22 cellular contexts compared by ENCODE assay signal in genomic region chr3:51904034-51904823, GRCh38. TPM values are rescaled to one million over a fixed set of nuclear protein-coding genes. Genes with fewer than 3 reads are reported as not detected.
DNase-seq lines count a peak whose midpoint lies in the region; ATAC-seq, FAIRE-seq and TF ChIP-seq lines count a peak whose summit lies in the region.
"Had no signal": no experiment of that assay in that cellular context is flagged by ENCODE, and none has a peak within 500 bp of the region (broad histone marks: within the 10 kb centered on the region; RNA-seq: fewer than 3 reads in every experiment).

No MANE protein-coding gene starts in this region.

- TF ChIP-seq RAD21 in A549 (conservative IDR thresholded peaks at IDR 0.05 in 1 of 2, IDR thresholded peaks at IDR 0.05 in 1 of 2), result no peak
- TF ChIP-seq RAD21 in IMR-90 (IDR thresholded peaks at IDR 0.05; ENCODE audit: low read length), result no peak

- no peak overlapping the region for H2AK9ac ChIP-seq in IMR-90 (replicated peaks; ENCODE audit: low read depth, low read length, poor library complexity)

- H3K9ac ChIP-seq in IMR-90 (ENCODE audit: low read depth, low read length) (no peak overlapping the region), kidney (ENCODE audit: low read length in 2 of 2) (no peak overlapping the region)

- H3K4me2 ChIP-seq in A549 (no peak overlapping the region), IMR-90 (ENCODE audit: low read depth, low read length) (no peak overlapping the region)

- no peak for TF ChIP-seq EP300 in A549 (IDR thresholded peaks at IDR 0.05)

- no peak overlapping the region for H2AFZ ChIP-seq in IMR-90 (replicated peaks; ENCODE audit: low read length, poor library complexity)

- CTCF ChIA-PET in A549 (lab: Yijun Ruan, JAX) (no interaction called here), IMR-90 (lab: Yijun Ruan, JAX) (no interaction called here)

- H2BK5ac ChIP-seq in IMR-90 (ENCODE audit: low read depth, low read length, poor library complexity, severe bottlenecking), result no peak overlapping the region

- no peak overlapping the region for H3K4ac ChIP-seq in IMR-90 (ENCODE audit: low read depth, low read length)

- POLR2A ChIA-PET in A549 (lab: Yijun Ruan, JAX) (no interaction called here), IMR-90 (lab: Charles Lee; ENCODE audit: unreplicated experiment) (no interaction called here)

- no peak overlapping the region for H3K14ac ChIP-seq in IMR-90 (replicated peaks; ENCODE audit: low read depth, low read length)

- H3K27ac ChIP-seq in A549 (no peak overlapping the region), IMR-90 (ENCODE audit: insufficient read depth, low read length) (no peak overlapping the region), kidney (ENCODE audit: low read depth in 2 of 2, low read length in 2 of 2) (no peak overlapping the region)
- H3K27ac ChIP-seq: HL-60 had no signal

- no peaks in the 10 kb centered on the region for H3K9me1 ChIP-seq in IMR-90 (ENCODE audit: insufficient read depth, low read length)

- H2BK20ac ChIP-seq in IMR-90 (ENCODE audit: low read depth, low read length), result no peak overlapping the region

- in situ Hi-C loops in IMR-90 (cut with MboI; ENCODE audit: low sequenced_read_pairs), result no loop called here

- H3K79me1 ChIP-seq in IMR-90 (ENCODE audit: low read depth in 1 of 2, low read length in 2 of 2), result no peaks in the 10 kb centered on the region

- dilution Hi-C loops in IMR-90 (cut with HindIII; ENCODE audit: low sequenced_read_pairs, unreplicated experiment), result no loop called here

- H4K91ac ChIP-seq in IMR-90 (ENCODE audit: insufficient read depth, low read depth, low read length), result no peak overlapping the region

- no TSS peak for BruUV-seq in IMR-90 (replicated peaks; lab: Mats Ljungman, UMichigan)

- ATAC-seq in A549 (no peak), IMR-90 (ENCODE audit: low read depth) (no peak)

- no peak overlapping the region for H3K18ac ChIP-seq in IMR-90 (ENCODE audit: low read depth, low read length)

- 90% methylated on average over 2 of the region's 2 CpGs for WGBS in A549 (ENCODE audit: missing lambda C conversion rate)
- no CpG with 5 or more reads among the region's 2 CpGs for WGBS in IMR-90 (ENCODE audit: extremely low coverage in 2 of 2, insufficient read length in 1 of 2), 2 experiments

- no peak overlapping the region for H2AK5ac ChIP-seq in IMR-90 (ENCODE audit: low read depth, low read length)

- H4K20me1 ChIP-seq in IMR-90 (ENCODE audit: insufficient read depth, low read length), result no peaks in the 10 kb centered on the region

- H4K5ac ChIP-seq in IMR-90 (ENCODE audit: low read depth, low read length), result no peak overlapping the region

- no peak overlapping the region for H3K56ac ChIP-seq in IMR-90 (ENCODE audit: extremely low read depth, insufficient read depth, low read length)

- no peak overlapping the region for H4K8ac ChIP-seq in IMR-90 (ENCODE audit: low read depth in 2 of 2, low read length in 2 of 2)

- no peak for DNase-seq in A549 (ENCODE audit: low read depth in 1 of 2, low spot score in 1 of 2)
- DNase-seq in IMR-90, result no peak
- DNase-seq in kidney, result peak; percentile 39
- no peak for DNase-seq in DMS53 treated with DMSO at 0.1 percent for 48 hours (lab: John Stamatoyannopoulos, UW; ENCODE audit: unreplicated experiment)
- no peak for DNase-seq in stimulated activated CD8-positive, alpha-beta memory T cell treated with anti-CD3 and anti-CD28 coated beads, Interleukin-4, amount 100 ng/mL, for 48 hours
- DNase-seq: ACHN; BE2C; C1 segment of cervical spinal cord; CD4-positive, CD25-positive, alpha-beta regulatory T cell; CD8-positive, alpha-beta memory T cell; COR-L47; DMS 273 treated with DMSO at 0.1 percent for 48 hours; DMS53; H9; KG1 had no signal

- TF ChIP-seq POLR2A in A549 (IDR thresholded peaks at IDR 0.05; ENCODE audit: low read length) (no peak), IMR-90 (IDR thresholded peaks at IDR 0.05; ENCODE audit: low read depth, low read length) (no peak)

- intact Hi-C loops in IMR-90 (cut with micrococcal nuclease) (loop anchor here (10.0 kb wide), 1 partner anchor 169 kb away; no protein-coding TSS in a partner anchor), kidney (cut with DNase I) (no loop called here)

- H3K4me1 ChIP-seq in A549, result no peaks in the 10 kb centered on the region
- no peaks in the 10 kb centered on the region for H3K4me1 ChIP-seq in IMR-90 (ENCODE audit: control insufficient read depth, insufficient read depth, low read length)
- no peaks in the 10 kb centered on the region for H3K4me1 ChIP-seq in kidney (ENCODE audit: control insufficient read depth in 1 of 2, insufficient read depth in 1 of 2, low read depth in 1 of 2, low read length in 2 of 2)
- H3K4me1 ChIP-seq: BE2C had no signal

- H3K23ac ChIP-seq in IMR-90 (ENCODE audit: low read depth, low read length), result no peak overlapping the region

- H3K27me3 ChIP-seq in IMR-90 (ENCODE audit: control insufficient read depth, insufficient read depth, low read length), result no peaks in the 10 kb centered on the region
- H3K27me3 ChIP-seq: BE2C had no signal

- H3K9me3 ChIP-seq in A549 (peaks cover 7% of the 10 kb centered on the region; the same call in 2 of the 3 replicates), IMR-90 (ENCODE audit: control insufficient read depth, insufficient read depth, low read length) (0 out of 2 replicates have a peak, but pooled peaks cover 3% of the 10 kb centered on the region), kidney (ENCODE audit: control insufficient read depth in 1 of 2, low read length in 2 of 2) (no peaks in the 10 kb centered on the region)
- H3K9me3 ChIP-seq: BE2C had no signal

- TF ChIP-seq CTCF in A549 (IDR thresholded peaks at IDR 0.05) (no peak), IMR-90 (conservative IDR thresholded peaks at IDR 0.05; ENCODE audit: low read depth, low read length) (no peak), kidney (IDR thresholded peaks at IDR 0.05; ENCODE audit: borderline replicate concordance, extremely low read depth, insufficient read depth) (no peak)

- no peak overlapping the region for H2BK15ac ChIP-seq in IMR-90 (ENCODE audit: low read depth, low read length)

- H2BK120ac ChIP-seq in IMR-90 (ENCODE audit: low read depth, low read length), result no peak overlapping the region

- FAIRE-seq in A549 (lab: Jason Lieb, UNC) (no peak), kidney (lab: Jason Lieb, UNC) (peak; percentile 74)
- FAIRE-seq: GM12891, GM19239, H1 had no signal

- H3K4me3 ChIP-seq in A549, result no peak overlapping the region
- no peak overlapping the region for H3K4me3 ChIP-seq in IMR-90 (ENCODE audit: insufficient read depth, low read depth, low read length)
- no peak overlapping the region for H3K4me3 ChIP-seq in kidney (ENCODE audit: low read length in 2 of 2)

- H3K36me3 ChIP-seq in IMR-90 (ENCODE audit: control insufficient read depth, insufficient read depth, low read length) (no peaks in the 10 kb centered on the region), kidney (ENCODE audit: control insufficient read depth in 1 of 2, insufficient read depth in 2 of 2, low read length in 2 of 2) (no peaks in the 10 kb centered on the region)
- H3K36me3 ChIP-seq: BE2C had no signal

RNA-seq across cellular contexts. Expression of gene IQCF1, which starts 1.1 kb away (rescaled TPM):
- polyA plus RNA-seq in A549 (2011; rRNA removed) (not detected in 2 replicates), A549 (2017; fragmentation: RNase III; extraction: RNeasy Plus Mini Kit Qiagen cat#74134 plus additional on column Dnase treatment) (not detected in 3 replicates), IMR-90 (2012; rRNA removed) (not detected in 2 replicates), kidney (ENCODE audit: insufficient read depth, low read depth, low replicate concordance) (not detected)
- not detected in 2 replicates for polyA plus RNA-seq in A549 (2012; cell fraction: cytosol; rRNA removed)
- not detected in 2 replicates for polyA plus RNA-seq in A549 (2012; cell fraction: nucleus; rRNA removed)
- not detected in 2 replicates for polyA minus RNA-seq in A549 (2011; rRNA and poly(A)+ RNA removed)
- total RNA-seq in IMR-90 (2012; rRNA removed) (not detected in 2 replicates), kidney (not detected)
- not detected in 2 replicates for polyA plus RNA-seq in IMR-90 (2012; cell fraction: cytosol; rRNA removed)
- 0.16 TPM in 1 of 2 replicates, not detected in the other for polyA plus RNA-seq in IMR-90 (2012; cell fraction: nucleus; rRNA removed; ENCODE audit: low replicate concordance)
- total RNA-seq: A172; CD4-positive, CD25-positive, alpha-beta regulatory T cell; CD8-positive, alpha-beta memory T cell; H1; H9 had no signal
- polyA plus RNA-seq: CD4-positive, CD25-positive, alpha-beta regulatory T cell; CD8-positive, alpha-beta memory T cell; H1; IgD-negative memory B cell had no signal

RNA-seq across cellular contexts. Expression of gene IQCF5, which starts 28.8 kb away (rescaled TPM):
- polyA plus RNA-seq in A549 (2011; rRNA removed) (not detected in 2 replicates), A549 (2017; fragmentation: RNase III; extraction: RNeasy Plus Mini Kit Qiagen cat#74134 plus additional on column Dnase treatment) (not detected in 3 replicates), IMR-90 (2012; rRNA removed) (not detected in 2 replicates), kidney (ENCODE audit: insufficient read depth, low read depth, low replicate concordance) (not detected)
- not detected in 2 replicates for polyA plus RNA-seq in A549 (2012; cell fraction: cytosol; rRNA removed)
- polyA plus RNA-seq in A549 (2012; cell fraction: nucleus; rRNA removed), result not detected in 2 replicates
- polyA minus RNA-seq in A549 (2011; rRNA and poly(A)+ RNA removed), result not detected in 2 replicates
- total RNA-seq in IMR-90 (2012; rRNA removed) (not detected in 2 replicates), kidney (not detected)
- polyA plus RNA-seq in IMR-90 (2012; cell fraction: cytosol; rRNA removed), result not detected in 2 replicates
- polyA plus RNA-seq in IMR-90 (2012; cell fraction: nucleus; rRNA removed; ENCODE audit: low replicate concordance), result not detected in 2 replicates
- total RNA-seq: A172; CD4-positive, CD25-positive, alpha-beta regulatory T cell; CD8-positive, alpha-beta memory T cell; H1; H9; HT1080 had no signal
- polyA plus RNA-seq: CD4-positive, CD25-positive, alpha-beta regulatory T cell; CD8-positive, alpha-beta memory T cell; H1; IgD-negative memory B cell had no signal

RNA-seq across cellular contexts. Expression of gene RRP9, which starts 37.5 kb away (rescaled TPM):
- polyA plus RNA-seq in A549 (2011; rRNA removed) (17.0 TPM in 2 replicates), A549 (2017; fragmentation: RNase III; extraction: RNeasy Plus Mini Kit Qiagen cat#74134 plus additional on column Dnase treatment) (31.3 to 35.1 TPM (median 34.3 TPM) in 3 replicates), IMR-90 (2012; rRNA removed) (30.9 and 32.1 TPM in 2 replicates), kidney (ENCODE audit: insufficient read depth, low read depth, low replicate concordance) (17.8 TPM)
- 53.8 and 58.0 TPM in 2 replicates for polyA plus RNA-seq in A549 (2012; cell fraction: cytosol; rRNA removed)
- polyA plus RNA-seq in A549 (2012; cell fraction: nucleus; rRNA removed), result 85.7 and 91.5 TPM in 2 replicates
- polyA minus RNA-seq in A549 (2011; rRNA and poly(A)+ RNA removed), result 22.7 TPM in 2 replicates
- total RNA-seq in IMR-90 (2012; rRNA removed) (38.6 and 39.8 TPM in 2 replicates), kidney (18.6 TPM)
- 27.6 and 33.0 TPM in 2 replicates for polyA plus RNA-seq in IMR-90 (2012; cell fraction: cytosol; rRNA removed)
- polyA plus RNA-seq in IMR-90 (2012; cell fraction: nucleus; rRNA removed; ENCODE audit: low replicate concordance), result 21.4 and 51.0 TPM in 2 replicates

RNA-seq across cellular contexts. Expression of gene PARP3, which starts 37.9 kb away (rescaled TPM):
- polyA plus RNA-seq in A549 (2011; rRNA removed) (7.6 and 7.8 TPM in 2 replicates), A549 (2017; fragmentation: RNase III; extraction: RNeasy Plus Mini Kit Qiagen cat#74134 plus additional on column Dnase treatment) (10.8 to 14.0 TPM (median 11.0 TPM) in 3 replicates), IMR-90 (2012; rRNA removed) (22.0 and 22.5 TPM in 2 replicates), kidney (ENCODE audit: insufficient read depth, low read depth, low replicate concordance) (30.1 TPM)
- polyA plus RNA-seq in A549 (2012; cell fraction: cytosol; rRNA removed), result 9.2 and 9.4 TPM in 2 replicates
- 30.0 and 31.1 TPM in 2 replicates for polyA plus RNA-seq in A549 (2012; cell fraction: nucleus; rRNA removed)
- polyA minus RNA-seq in A549 (2011; rRNA and poly(A)+ RNA removed), result 4.8 and 6.8 TPM in 2 replicates
- total RNA-seq in IMR-90 (2012; rRNA removed) (14.4 and 16.3 TPM in 2 replicates), kidney (28.5 TPM)
- 14.1 and 15.6 TPM in 2 replicates for polyA plus RNA-seq in IMR-90 (2012; cell fraction: cytosol; rRNA removed)
- 53.8 and 79.0 TPM in 2 replicates for polyA plus RNA-seq in IMR-90 (2012; cell fraction: nucleus; rRNA removed; ENCODE audit: low replicate concordance)

RNA-seq across cellular contexts. Expression of gene IQCF2, which starts 42.8 kb away (rescaled TPM):
- not detected in 2 replicates for polyA plus RNA-seq in A549 (2011; rRNA removed)
- not detected in 2 replicates for polyA plus RNA-seq in A549 (2012; cell fraction: cytosol; rRNA removed)
- polyA plus RNA-seq in A549 (2012; cell fraction: nucleus; rRNA removed), result not detected in 2 replicates
- not detected in 3 replicates for polyA plus RNA-seq in A549 (2017; fragmentation: RNase III; extraction: RNeasy Plus Mini Kit Qiagen cat#74134 plus additional on column Dnase treatment)
- not detected in 2 replicates for polyA minus RNA-seq in A549 (2011; rRNA and poly(A)+ RNA removed)
- total RNA-seq in IMR-90 (2012; rRNA removed), result not detected in 2 replicates
- not detected in 2 replicates for polyA plus RNA-seq in IMR-90 (2012; rRNA removed)
- not detected in 2 replicates for polyA plus RNA-seq in IMR-90 (2012; cell fraction: cytosol; rRNA removed)
- not detected in 2 replicates for polyA plus RNA-seq in IMR-90 (2012; cell fraction: nucleus; rRNA removed; ENCODE audit: low replicate concordance)
- total RNA-seq in kidney, result not detected
- polyA plus RNA-seq in kidney (ENCODE audit: insufficient read depth, low read depth, low replicate concordance), result not detected
- total RNA-seq: A172; CD4-positive, CD25-positive, alpha-beta regulatory T cell; CD8-positive, alpha-beta memory T cell; H1; H9; HT1080 had no signal
- polyA plus RNA-seq: CD4-positive, CD25-positive, alpha-beta regulatory T cell; CD8-positive, alpha-beta memory T cell; H1; IgD-negative memory B cell had no signal
